Comparison of ENCODE assay signal across 30 cellular contexts in genomic region chr17:33515974-33516373, GRCh38.
"Had no signal": no experiment of that assay in that cellular context is flagged by ENCODE, and none has a peak within 500 bp of the region (broad histone marks: within the 10 kb centered on the region; RNA-seq: fewer than 3 reads in every experiment).

No MANE protein-coding gene starts in this region.

- FAIRE-seq: frontal cortex had no signal

- H3K36me3 Mint-ChIP-seq: activated CD4-positive, alpha-beta memory T cell treated with anti-CD3 and anti-CD28 coated beads for 36 hours; activated CD8-positive, alpha-beta memory T cell treated with anti-CD3 and anti-CD28 coated beads, Interleukin-2, amount 10 ng/mL, durations not matched to agents 7 days and 5 days; activated naive CD4-positive, alpha-beta T cell treated with anti-CD3 and anti-CD28 coated beads, Interleukin-2, amount 10 ng/mL, durations not matched to agents 7 days and 5 days; activated naive CD4-positive, alpha-beta T cell treated with anti-CD3 and anti-CD28 coated beads, Interleukin-2, amount 50 U/mL, for 72 hours; brain had no signal

- H3K4me1 ChIP-seq: ascending aorta, breast epithelium, colonic mucosa, esophagus muscularis mucosa had no signal

- H3K27me3 Mint-ChIP-seq: activated CD4-positive, alpha-beta memory T cell treated with anti-CD3 and anti-CD28 coated beads for 36 hours; activated CD4-positive, alpha-beta T cell treated with anti-CD3 and anti-CD28 coated beads for 36 hours; activated CD4-positive, alpha-beta T cell treated with anti-CD3 and anti-CD28 coated beads, Interleukin-2, amount 10 ng/mL, durations not matched to agents 24 days and 14 days had no signal

- ATAC-seq: activated CD4-positive, alpha-beta T cell treated with anti-CD3 and anti-CD28 coated beads for 36 hours; activated CD8-positive, alpha-beta memory T cell treated with anti-CD3 and anti-CD28 coated beads, Interleukin-2, amount 10 ng/mL, durations not matched to agents 7 days and 5 days; activated CD8-positive, alpha-beta T cell treated with anti-CD3 and anti-CD28 coated beads, Interleukin-2, amount 10 ng/mL, durations not matched to agents 7 days and 5 days; activated naive CD4-positive, alpha-beta T cell treated with anti-CD3 and anti-CD28 coated beads, Interleukin-2, amount 50 U/mL, for 72 hours; activated T-cell treated with anti-CD3 and anti-CD28 coated beads, Interleukin-2, amount 50 U/mL, for 72 hours had no signal

- H3K27me3 ChIP-seq: ascending aorta, breast epithelium, cardiac muscle cell, colonic mucosa, esophagus muscularis mucosa had no signal

- H3K4me1 Mint-ChIP-seq: endodermal cell had no signal

- H3K4me3 Mint-ChIP-seq: activated CD4-positive, alpha-beta memory T cell treated with anti-CD3 and anti-CD28 coated beads for 36 hours; activated CD4-positive, alpha-beta T cell treated with anti-CD3 and anti-CD28 coated beads for 36 hours; activated CD4-positive, alpha-beta T cell treated with anti-CD3 and anti-CD28 coated beads, Interleukin-2, amount 10 ng/mL, durations not matched to agents 24 days and 14 days; activated CD8-positive, alpha-beta memory T cell treated with anti-CD3 and anti-CD28 coated beads, Interleukin-2, amount 10 ng/mL, durations not matched to agents 7 days and 5 days; activated CD8-positive, alpha-beta T cell treated with anti-CD3 and anti-CD28 coated beads, Interleukin-2, amount 10 ng/mL, durations not matched to agents 7 days and 5 days; activated naive CD4-positive, alpha-beta T cell treated with anti-CD3 and anti-CD28 coated beads, Interleukin-2, amount 10 ng/mL, durations not matched to agents 7 days and 5 days; activated naive CD8-positive, alpha-beta T cell treated with anti-CD3 and anti-CD28 coated beads, Interleukin-2, amount 10 ng/mL, durations not matched to agents 7 days and 5 days; activated T-cell treated with anti-CD3 and anti-CD28 coated beads, Interleukin-2, amount 50 U/mL, for 72 hours; brain; endodermal cell had no signal

- H3K9me3 Mint-ChIP-seq: activated CD4-positive, alpha-beta memory T cell treated with anti-CD3 and anti-CD28 coated beads for 36 hours; activated T-cell treated with anti-CD3 and anti-CD28 coated beads, Interleukin-2, amount 50 U/mL, for 72 hours; endodermal cell had no signal

- H3K4me3 ChIP-seq: ascending aorta, breast epithelium, cardiac muscle cell, colonic mucosa, esophagus muscularis mucosa had no signal

- H3K27ac ChIP-seq: ascending aorta, breast epithelium, cardiac muscle cell, colonic mucosa, esophagus muscularis mucosa had no signal

- H3K36me3 ChIP-seq: ascending aorta, breast epithelium, cardiac muscle cell, colonic mucosa, esophagus muscularis mucosa had no signal

- H3K9me3 ChIP-seq: ascending aorta, breast epithelium, colonic mucosa, esophagus muscularis mucosa had no signal

- DNase-seq: activated CD4-positive, alpha-beta memory T cell treated with anti-CD3 and anti-CD28 coated beads for 36 hours; activated CD4-positive, alpha-beta T cell treated with anti-CD3 and anti-CD28 coated beads for 36 hours; activated CD4-positive, alpha-beta T cell treated with anti-CD3 and anti-CD28 coated beads, Interleukin-2, amount 10 ng/mL, durations not matched to agents 24 days and 14 days; activated CD4-positive, CD25-positive, alpha-beta regulatory T cell; activated CD4-positive, CD25-positive, alpha-beta regulatory T cell treated with anti-CD3 and anti-CD28 coated beads, Interleukin-2, amount 50 U/mL, for 72 hours; activated CD8-positive, alpha-beta memory T cell treated with anti-CD3 and anti-CD28 coated beads, Interleukin-2, amount 10 ng/mL, durations not matched to agents 7 days and 5 days; activated CD8-positive, alpha-beta memory T cell treated with anti-CD3 and anti-CD28 coated beads, Interleukin-2, amount 50 U/mL, for 4 hours; activated CD8-positive, alpha-beta T cell treated with anti-CD3 and anti-CD28 coated beads, Interleukin-2, amount 10 ng/mL, durations not matched to agents 7 days and 5 days; activated gamma-delta T cell; activated naive CD4-positive, alpha-beta T cell; activated naive CD4-positive, alpha-beta T cell treated with anti-CD3 and anti-CD28 coated beads, Interleukin-2, amount 10 ng/mL, durations not matched to agents 7 days and 5 days; activated naive CD8-positive, alpha-beta T cell treated with anti-CD3 and anti-CD28 coated beads, Interleukin-2, amount 10 ng/mL, durations not matched to agents 7 days and 5 days; activated T-cell treated with anti-CD3 and anti-CD28 coated beads, Interleukin-2, amount 50 U/mL, for 1 hour; activated T-cell treated with anti-CD3 and anti-CD28 coated beads, Interleukin-2, amount 50 U/mL, for 72 hours; central memory CD4-positive, alpha-beta T cell; cerebellar nuclear complex; colonic mucosa; effector CD8-positive, alpha-beta T cell; endodermal cell; erythroblast; foreskin fibroblast; head of caudate nucleus; T-helper 2 cell had no signal
